ENCODE assay signal across 13 cellular contexts in the genomic region with DNA sequence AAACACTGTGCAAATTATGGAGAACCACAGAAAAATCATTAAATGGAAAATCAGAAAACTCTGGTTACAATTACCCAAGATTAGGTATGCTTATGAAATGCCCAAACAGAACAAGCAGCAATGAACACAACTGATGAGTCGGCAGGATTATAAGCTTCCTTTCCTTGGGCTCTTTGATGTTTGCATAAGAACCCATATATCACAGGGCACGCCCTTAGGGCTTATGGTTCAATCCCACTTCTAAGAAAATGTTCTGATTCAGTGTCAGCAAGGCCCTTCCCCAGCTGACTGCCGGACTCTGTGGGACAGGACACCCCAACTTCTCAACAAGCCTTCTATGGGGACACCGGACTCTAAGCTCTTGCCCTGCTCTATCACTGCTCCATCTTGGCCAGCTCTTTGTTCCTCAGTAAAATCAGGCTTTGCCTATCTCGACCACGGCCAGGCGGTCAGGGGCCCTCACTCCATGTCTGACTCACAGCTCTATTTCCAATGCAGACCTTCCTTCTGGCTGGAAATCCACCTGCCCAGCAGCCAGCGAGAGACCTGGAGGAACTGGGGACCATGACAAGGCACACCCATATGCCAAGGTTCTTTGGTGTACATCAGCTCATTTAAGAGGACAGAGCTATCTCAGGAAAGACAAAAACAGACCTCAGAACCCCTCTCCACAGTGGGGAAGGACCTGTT. TPM values are rescaled to one million over a fixed set of nuclear protein-coding genes. Genes with fewer than 3 reads are reported as not detected.
A peak's percentile ranks its signal among the peaks of the same experiment; 100 is the strongest.
DNase-seq lines count a peak whose midpoint lies in the region; ATAC-seq, FAIRE-seq and TF ChIP-seq lines count a peak whose summit lies in the region.
"Had no signal": no experiment of that assay in that cellular context is flagged by ENCODE, and none has a peak within 500 bp of the region (broad histone marks: within the 10 kb centered on the region; RNA-seq: fewer than 3 reads in every experiment).

No MANE protein-coding gene starts in this region.

- POLR2A ChIA-PET in A549 (lab: Yijun Ruan, JAX), result no interaction called here
- POLR2A ChIA-PET in activated CD8-positive, alpha-beta T cell treated with anti-CD3 and anti-CD28 coated beads for 36 hours (lab: Charles Lee), result interaction anchor here (0.6 kb wide), 1 partner anchor 299 kb away, joined by 3 read pairs; no protein-coding TSS in a partner anchor

- no peak for FAIRE-seq in A549 (lab: Jason Lieb, UNC)

- CTCF ChIA-PET in A549 (lab: Yijun Ruan, JAX), result interaction anchor here (0.6 to 1.5 kb wide), 6 partner anchors 19 to 340 kb away, joined by 3 to 6 read pairs (median 4); no protein-coding TSS in a partner anchor
- CTCF ChIA-PET in activated CD8-positive, alpha-beta T cell treated with anti-CD3 and anti-CD28 coated beads for 36 hours (lab: Charles Lee), result interaction anchor here (0.9 to 1.2 kb wide), 4 partner anchors 14 to 230 kb away, joined by 3 to 8 read pairs (median 4); no protein-coding TSS in a partner anchor

- no peaks in the 10 kb centered on the region for H3K9me3 Mint-ChIP-seq in GM23338
- H3K9me3 Mint-ChIP-seq in activated CD8-positive, alpha-beta T cell treated with anti-CD3 and anti-CD28 coated beads for 36 hours, result no peaks in the 10 kb centered on the region

- H3K27ac ChIP-seq in A549, result 0 out of 6 replicates have a peak overlapping the region, but pooled peaks of 1 of the 2 experiments have one; percentile 3
- H3K27ac ChIP-seq in GM23338 (ENCODE audit: low read depth), result peak overlapping the region; percentile 60
- no peak overlapping the region for H3K27ac ChIP-seq in left lung
- H3K27ac ChIP-seq: heart left ventricle had no signal

- TF ChIP-seq RAD21 in A549 (conservative IDR thresholded peaks at IDR 0.05 in 1 of 2, IDR thresholded peaks at IDR 0.05 in 1 of 2), result no peak

- H3K4me3 ChIP-seq in A549 (no peak overlapping the region), GM23338 (no peak overlapping the region), left lung (no peak overlapping the region)
- H3K4me3 ChIP-seq: heart left ventricle had no signal

- no peaks in the 10 kb centered on the region for H3K9me2 ChIP-seq in GM23338 (ENCODE audit: insufficient read depth)

- H3K4me2 ChIP-seq in A549 (no peak overlapping the region), GM23338 (no peak overlapping the region)
- H3K4me2 ChIP-seq: KMS-11 had no signal

- peaks cover 28% of the 10 kb centered on the region for H3F3A ChIP-seq in GM23338 (replicated peaks; ENCODE audit: low read depth)

- no peaks in the 10 kb centered on the region for H3K27me3 ChIP-seq in GM23338 (ENCODE audit: insufficient read depth)
- H3K27me3 ChIP-seq in left lung, result no peaks in the 10 kb centered on the region
- H3K27me3 ChIP-seq: heart left ventricle had no signal

- WGBS in A549 (ENCODE audit: missing lambda C conversion rate), result 88% methylated on average over 8 of the region's 8 CpGs

- TF ChIP-seq POLR2A in A549 (IDR thresholded peaks at IDR 0.05; ENCODE audit: low read length), result no peak

- peaks cover 17% of the 10 kb centered on the region for H3K4me1 Mint-ChIP-seq in GM23338
- peaks cover 22% of the 10 kb centered on the region for H3K4me1 Mint-ChIP-seq in activated CD8-positive, alpha-beta T cell treated with anti-CD3 and anti-CD28 coated beads for 36 hours (ENCODE audit: low read depth)

- no peak for TF ChIP-seq CTCF in A549 (IDR thresholded peaks at IDR 0.05)
- no peak for TF ChIP-seq CTCF in GM23338 (conservative IDR thresholded peaks at IDR 0.05; ENCODE audit: low read depth in 2 of 2)
- no peak for TF ChIP-seq CTCF in activated CD8-positive, alpha-beta T cell treated with anti-CD3 and anti-CD28 coated beads for 36 hours (IDR thresholded peaks at IDR 0.05)
- no peak for TF ChIP-seq CTCF in left lung (IDR thresholded peaks at IDR 0.05)

- ATAC-seq in A549, result no peak
- no peak for ATAC-seq in GM23338
- no peak for ATAC-seq in activated CD8-positive, alpha-beta T cell treated with anti-CD3 and anti-CD28 coated beads for 36 hours
- peak; percentile 15 for ATAC-seq in left lung
- no peak for ATAC-seq in HG02981 (IDR thresholded peaks at IDR 0.05; ENCODE audit: unreplicated experiment)
- ATAC-seq: heart left ventricle had no signal

- H3K27me3 Mint-ChIP-seq in GM23338 (ENCODE audit: insufficient read depth, low read depth, poor library complexity), result peaks cover 9% of the 10 kb centered on the region
- no peaks in the 10 kb centered on the region for H3K27me3 Mint-ChIP-seq in activated CD8-positive, alpha-beta T cell treated with anti-CD3 and anti-CD28 coated beads for 36 hours

- TF ChIP-seq EP300 in A549 (IDR thresholded peaks at IDR 0.05), result no peak

- H2AFZ ChIP-seq in GM23338, result no peak overlapping the region

- peaks cover 86% of the 10 kb centered on the region for H3K36me3 Mint-ChIP-seq in GM23338 (ENCODE audit: low read depth)
- H3K36me3 Mint-ChIP-seq in activated CD8-positive, alpha-beta T cell treated with anti-CD3 and anti-CD28 coated beads for 36 hours (ENCODE audit: low read depth), result peaks cover 69% of the 10 kb centered on the region

- H4K20me1 ChIP-seq in GM23338 (replicated peaks; ENCODE audit: insufficient read depth), result peaks cover 41% of the 10 kb centered on the region

- peaks cover 50% of the 10 kb centered on the region for H3K36me3 ChIP-seq in GM23338 (ENCODE audit: insufficient read depth)
- peaks cover 10 to 100% of the 10 kb centered on the region in 2 donors for H3K36me3 ChIP-seq in left lung

- peaks cover 23% of the 10 kb centered on the region; the same call in 1 of the 2 replicates for H3K79me2 ChIP-seq in GM23338 (replicated peaks; ENCODE audit: insufficient read depth)

- DNase-seq in A549 (ENCODE audit: low read depth in 1 of 2, low spot score in 1 of 2), result no peak
- no peak for DNase-seq in GM23338 (ENCODE audit: low spot score)
- no peak for DNase-seq in activated CD8-positive, alpha-beta T cell treated with anti-CD3 and anti-CD28 coated beads for 36 hours
- no peak for DNase-seq in left lung
- DNase-seq in mucosa of gallbladder (ENCODE audit: low spot score), result no peak
- no peak for DNase-seq in amniotic stem cell (lab: John Stamatoyannopoulos, UW)
- no peak for DNase-seq in NCI-H1105 (lab: John Stamatoyannopoulos, UW)
- DNase-seq: heart left ventricle had no signal

- H3K27ac Mint-ChIP-seq in GM23338, result peak overlapping the region; percentile 69
- H3K27ac Mint-ChIP-seq in activated CD8-positive, alpha-beta T cell treated with anti-CD3 and anti-CD28 coated beads for 36 hours, result peak overlapping the region; percentile 74

- H3K9me3 ChIP-seq in A549 (no peaks in the 10 kb centered on the region), left lung (no peaks in the 10 kb centered on the region)
- H3K9me3 ChIP-seq: heart left ventricle had no signal

- intact Hi-C loops in activated CD8-positive, alpha-beta T cell treated with anti-CD3 and anti-CD28 coated beads for 36 hours (cut with micrococcal nuclease), result no loop called here
- intact Hi-C loops in left lung (cut with DNase I), result loop anchor here in 1 of 2 donors (10.0 kb wide), 1 partner anchor 96 kb away; no protein-coding TSS in a partner anchor

- no peak overlapping the region for H3K4me3 Mint-ChIP-seq in GM23338
- no peak overlapping the region for H3K4me3 Mint-ChIP-seq in activated CD8-positive, alpha-beta T cell treated with anti-CD3 and anti-CD28 coated beads for 36 hours

- peaks cover 6% of the 10 kb centered on the region; the same call in 1 of the 3 replicates for H3K4me1 ChIP-seq in A549
- H3K4me1 ChIP-seq in GM23338 (ENCODE audit: insufficient read depth), result no peaks in the 10 kb centered on the region; the same call in 1 of the 2 replicates
- H3K4me1 ChIP-seq in left lung, result peaks cover 0 to 4% of the 10 kb centered on the region in 2 donors

TF ChIP-seq in A549, 52 proteins besides CTCF, POLR2A, EP300 and RAD21 (continues in another document):
- TF ChIP-seq MAFK (IDR thresholded peaks at IDR 0.05; ENCODE audit: partially characterized antibody) (peak; percentile 89), TP53 (CRISPR knock-in tag; IDR thresholded peaks at IDR 0.05) (no peak), CHD4 (IDR thresholded peaks at IDR 0.05; ENCODE audit: borderline replicate concordance) (no peak)

RNA-seq across cellular contexts. Expression of gene LITAFD, which starts 26.8 kb away (rescaled TPM):
- polyA plus RNA-seq in A549 (2011; rRNA removed) (not detected in 2 replicates), A549 (2017; fragmentation: RNase III; extraction: RNeasy Plus Mini Kit Qiagen cat#74134 plus additional on column Dnase treatment) (not detected in 3 replicates), GM23338 (2016; fragmentation: Nextera tagmentation; extraction: Ambion mirVana) (not detected in 2 replicates)
- not detected in 2 replicates for polyA plus RNA-seq in A549 (2012; cell fraction: cytosol; rRNA removed)
- polyA plus RNA-seq in A549 (2012; cell fraction: nucleus; rRNA removed), result not detected in 2 replicates
- polyA minus RNA-seq in A549 (2011; rRNA and poly(A)+ RNA removed), result not detected in 2 replicates
- total RNA-seq in GM23338 (2014; rRNA removed; shearing (Covaris generic)), result not detected in 2 replicates
- total RNA-seq in activated CD8-positive, alpha-beta T cell treated with anti-CD3 and anti-CD28 coated beads for 36 hours, result not detected
- total RNA-seq in left lung (not detected), mucosa of gallbladder (not detected)
- total RNA-seq: activated CD8-positive, alpha-beta memory T cell treated with anti-CD3 and anti-CD28 coated beads for 36 hours; heart left ventricle; liver had no signal
- polyA plus RNA-seq: BJ, heart left ventricle, liver had no signal

RNA-seq across cellular contexts. Expression of gene CARHSP1, which starts 40.1 kb away (rescaled TPM):
- 47.8 and 53.9 TPM in 2 replicates for polyA plus RNA-seq in A549 (2011; rRNA removed)
- 192 and 210 TPM in 2 replicates for polyA plus RNA-seq in A549 (2012; cell fraction: cytosol; rRNA removed)
- 104 and 147 TPM in 2 replicates for polyA plus RNA-seq in A549 (2012; cell fraction: nucleus; rRNA removed)
- polyA plus RNA-seq in A549 (2017; fragmentation: RNase III; extraction: RNeasy Plus Mini Kit Qiagen cat#74134 plus additional on column Dnase treatment), result 137 to 173 TPM (median 172 TPM) in 3 replicates
- polyA minus RNA-seq in A549 (2011; rRNA and poly(A)+ RNA removed), result 70.2 and 86.8 TPM in 2 replicates
- total RNA-seq in GM23338 (2014; rRNA removed; shearing (Covaris generic)), result 286 and 301 TPM in 2 replicates
- 324 and 339 TPM in 2 replicates for polyA plus RNA-seq in GM23338 (2016; fragmentation: Nextera tagmentation; extraction: Ambion mirVana)
- total RNA-seq in activated CD8-positive, alpha-beta T cell treated with anti-CD3 and anti-CD28 coated beads for 36 hours, result 10 to 100 TPM; 63.9 to 72.6 TPM
- total RNA-seq in left lung, result 10 to 100 TPM; 74.0 to 96.0 TPM
- total RNA-seq in mucosa of gallbladder, result 68.8 TPM

RNA-seq across cellular contexts. Expression of gene USP7, which starts 54.8 kb away (rescaled TPM):
- polyA plus RNA-seq in A549 (2011; rRNA removed) (39.6 and 78.6 TPM in 2 replicates), A549 (2017; fragmentation: RNase III; extraction: RNeasy Plus Mini Kit Qiagen cat#74134 plus additional on column Dnase treatment) (65.7 to 66.6 TPM (median 65.9 TPM) in 3 replicates), GM23338 (2016; fragmentation: Nextera tagmentation; extraction: Ambion mirVana) (39.9 and 42.3 TPM in 2 replicates)
- 9.1 and 9.3 TPM in 2 replicates for polyA plus RNA-seq in A549 (2012; cell fraction: cytosol; rRNA removed)
- polyA plus RNA-seq in A549 (2012; cell fraction: nucleus; rRNA removed), result 12.8 and 27.0 TPM in 2 replicates
- 122 and 194 TPM in 2 replicates for polyA minus RNA-seq in A549 (2011; rRNA and poly(A)+ RNA removed)
- total RNA-seq in GM23338 (2014; rRNA removed; shearing (Covaris generic)), result 130 and 169 TPM in 2 replicates
- 100 to 1,000 TPM; 155 to 163 TPM for total RNA-seq in activated CD8-positive, alpha-beta T cell treated with anti-CD3 and anti-CD28 coated beads for 36 hours
- total RNA-seq in left lung (10 to 100 TPM; 70.4 to 98.4 TPM), mucosa of gallbladder (108 TPM)
